In the genomic region with DNA sequence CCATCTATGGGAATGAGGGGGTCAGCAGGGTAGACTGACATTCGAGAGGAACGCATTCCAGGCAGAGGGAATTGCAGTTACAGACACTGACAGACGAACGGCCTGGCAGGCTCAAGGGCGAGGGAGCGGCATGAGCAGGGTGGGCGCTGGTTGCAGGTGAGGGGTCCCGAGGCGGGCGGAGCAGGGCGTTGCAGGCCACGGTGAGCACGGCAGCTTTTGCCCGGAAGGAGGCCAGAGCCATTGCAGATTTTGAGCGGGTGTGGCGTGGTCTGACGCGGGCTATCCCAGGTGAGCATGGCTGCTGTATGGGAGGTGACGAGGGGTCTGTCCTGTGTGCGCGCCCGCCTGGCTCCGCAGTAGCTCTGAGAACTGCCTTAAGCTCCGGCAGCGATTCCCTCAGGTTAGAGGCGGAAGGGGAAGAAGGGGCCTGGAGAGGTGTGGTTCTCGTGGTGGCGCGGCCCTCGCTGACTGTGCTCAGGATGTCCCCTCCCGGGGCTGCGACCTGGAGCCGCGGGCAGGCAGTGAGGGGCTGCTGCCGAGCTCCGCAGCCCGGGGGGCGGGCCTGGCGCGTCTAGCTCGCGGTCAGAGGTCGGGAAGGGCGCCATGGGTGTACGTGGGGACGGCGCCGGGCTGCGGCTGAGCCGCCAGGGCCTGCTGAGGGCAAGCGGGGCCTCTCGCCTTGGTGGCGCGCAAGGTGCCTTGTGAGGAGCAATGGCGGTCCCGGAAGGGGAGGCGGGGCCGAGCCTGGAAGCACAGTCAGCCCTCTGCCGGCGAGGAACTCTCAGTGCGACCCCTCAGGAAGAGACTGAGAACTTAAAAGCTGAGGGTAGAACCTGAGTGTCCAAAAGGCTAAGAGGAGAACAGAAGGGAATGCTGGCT, we compare ENCODE assay signal across 24 cellular contexts.
DNase-seq lines count a peak whose midpoint lies in the region; ATAC-seq lines count a peak whose summit lies in the region.
"Had no signal": no experiment of that assay in that cellular context is flagged by ENCODE, and none has a peak within 500 bp of the region (broad histone marks: within the 10 kb centered on the region; RNA-seq: fewer than 3 reads in every experiment).

No MANE protein-coding gene starts in this region.

- H4K91ac ChIP-seq in mesenchymal stem cell (ENCODE audit: low read length) = peak overlapping the region; percentile 74

- peak overlapping the region; percentile 65 for H2BK15ac ChIP-seq in mesenchymal stem cell (ENCODE audit: low read depth, poor library complexity, severe bottlenecking)

- H3K4me3 ChIP-seq in mesenchymal stem cell (ENCODE audit: insufficient read depth in 1 of 2, low read depth in 1 of 2, low read length in 2 of 2) = peak overlapping the region in 1 of 2 experiments; percentile 1
- H3K4me3 ChIP-seq: body of pancreas, colonic mucosa, stomach had no signal

- no peak overlapping the region for H2BK5ac ChIP-seq in mesenchymal stem cell (ENCODE audit: low read depth, low read length, poor library complexity, severe bottlenecking)

- no peak overlapping the region for H2AK5ac ChIP-seq in mesenchymal stem cell (ENCODE audit: low read length, severe bottlenecking)

- H3K27ac ChIP-seq in mesenchymal stem cell (ENCODE audit: low read length, poor library complexity, severe bottlenecking) = no peak overlapping the region
- H3K27ac ChIP-seq: body of pancreas, colonic mucosa, stomach had no signal

- no peaks in the 10 kb centered on the region for H3K27me3 ChIP-seq in mesenchymal stem cell (ENCODE audit: control insufficient read depth in 1 of 2, insufficient read depth in 1 of 2, low read length in 2 of 2)
- H3K27me3 ChIP-seq: body of pancreas, colonic mucosa, heart right ventricle had no signal

- no peak overlapping the region for H2BK120ac ChIP-seq in mesenchymal stem cell (ENCODE audit: low read depth, low read length)

- no peak overlapping the region for H3K4ac ChIP-seq in mesenchymal stem cell (ENCODE audit: low read depth in 1 of 2, low read length in 2 of 2)

- peak; percentile 4 for ATAC-seq in Right ventricle myocardium inferior
- no peak for ATAC-seq in Right ventricle myocardium superior (ENCODE audit: poor library complexity)
- ATAC-seq in HG03432 (IDR thresholded peaks at IDR 0.05; ENCODE audit: unreplicated experiment) = no peak
- ATAC-seq: body of pancreas; naive thymus-derived CD8-positive, alpha-beta T cell had no signal

- no peak overlapping the region for H2AFZ ChIP-seq in mesenchymal stem cell (ENCODE audit: low read depth, low read length)

- WGBS in mesenchymal stem cell = 96% methylated on average over 55 of the region's 61 CpGs

- H3K79me1 ChIP-seq in mesenchymal stem cell (replicated peaks; ENCODE audit: low read length, poor library complexity, severe bottlenecking) = no peaks in the 10 kb centered on the region

- no peak overlapping the region for H3K14ac ChIP-seq in mesenchymal stem cell (ENCODE audit: low read length in 2 of 2)

- intact Hi-C loops in Right ventricle myocardium inferior (cut with DNase I) (no loop called here), Right ventricle myocardium superior (cut with DNase I) (loop anchor here (5.0 kb wide), 1 partner anchor 352 kb away; no protein-coding TSS in a partner anchor)

- DNase-seq in Right ventricle myocardium inferior (ENCODE audit: missing footprints) = no peak
- no peak for DNase-seq in Right ventricle myocardium superior
- peak; percentile 15 for DNase-seq in germinal center (ENCODE audit: low spot score)
- no peak for DNase-seq in mesenchymal stem cell
- DNase-seq in NCI-H748 treated with DMSO at 0.1 percent for 48 hours (lab: John Stamatoyannopoulos, UW) = no peak
- DNase-seq in HT-29 (ENCODE audit: low spot score) = no peak
- DNase-seq in DMS 273 treated with DMSO at 0.1 percent for 48 hours (lab: John Stamatoyannopoulos, UW) = no peak
- DNase-seq: activated B cell treated with CpG ODN at 0.5 μM for 24 hours; activated CD8-positive, alpha-beta memory T cell treated with anti-CD3 and anti-CD28 coated beads for 24 hours; activated naive CD8-positive, alpha-beta T cell treated with anti-CD3 and anti-CD28 coated beads for 36 hours; body of pancreas; colonic mucosa; heart right ventricle; HFFc6; mammary epithelial cell; naive thymus-derived CD8-positive, alpha-beta T cell; NCI-H1092 treated with DMSO at 0.1 percent for 48 hours; NCI-H2107; NCI-H510A; NK-92 treated with Interleukin-12 subunit alpha and Interleukin-12 subunit beta, amount 100 ng/mL, for 24 hours; SK-N-SH; stimulated activated CD4-positive, alpha-beta T cell treated with anti-CD3 and anti-CD28 coated beads, Interleukin-2, amount 100 ng/mL, for 24 hours; stomach had no signal

- no peak overlapping the region for H3K4me2 ChIP-seq in mesenchymal stem cell (ENCODE audit: low read length, poor library complexity, severe bottlenecking)
- H3K4me2 ChIP-seq: SK-N-SH had no signal

- no peaks in the 10 kb centered on the region for H3K4me1 ChIP-seq in mesenchymal stem cell (ENCODE audit: control insufficient read depth, insufficient read depth, low read depth, low read length)
- H3K4me1 ChIP-seq: body of pancreas, colonic mucosa had no signal

- no peak overlapping the region for H3K18ac ChIP-seq in mesenchymal stem cell (ENCODE audit: low read depth in 1 of 2, low read length in 2 of 2)

- no peak overlapping the region for H4K8ac ChIP-seq in mesenchymal stem cell (ENCODE audit: low read length)

- no peaks in the 10 kb centered on the region for H3K9me3 ChIP-seq in mesenchymal stem cell (ENCODE audit: control insufficient read depth, low read length)
- H3K9me3 ChIP-seq: body of pancreas, colonic mucosa, heart right ventricle, SK-N-SH, stomach had no signal

- no peak overlapping the region for H3K9ac ChIP-seq in mesenchymal stem cell (ENCODE audit: low read length)
- H3K9ac ChIP-seq: SK-N-SH had no signal

- no peaks in the 10 kb centered on the region for H3K36me3 ChIP-seq in mesenchymal stem cell (ENCODE audit: control insufficient read depth in 1 of 2, insufficient read depth in 2 of 2, low read depth in 1 of 2, low read length in 2 of 2)
- H3K36me3 ChIP-seq: colonic mucosa, heart right ventricle, stomach had no signal

- no peak overlapping the region for H3K23ac ChIP-seq in mesenchymal stem cell (ENCODE audit: low read length in 2 of 2)

- H2BK12ac ChIP-seq in mesenchymal stem cell (ENCODE audit: low read length in 2 of 2) = no peak overlapping the region
